22 cellular contexts compared by ENCODE assay signal in genomic region chr1:224517171-224517570, GRCh38.
"Had no signal": no experiment of that assay in that cellular context is flagged by ENCODE, and none has a peak within 500 bp of the region (broad histone marks: within the 10 kb centered on the region; RNA-seq: fewer than 3 reads in every experiment).

No MANE protein-coding gene starts in this region.

- DNase-seq: effector memory CD8-positive, alpha-beta T cell; gastrocnemius medialis; heart right ventricle; immature natural killer cell; kidney; left cardiac atrium; left ventricle myocardium inferior; lower lobe of right lung; midbrain; nucleus accumbens; ovary; sigmoid colon; small intestine; stimulated activated CD4-positive, alpha-beta T cell treated with anti-CD3 and anti-CD28 coated beads, Interleukin-12 subunit alpha, Interleukin-12 subunit beta, amount 100 ng/mL, for 4 hours; stimulated activated naive CD4-positive, alpha-beta T cell; stomach; substantia nigra; transverse colon had no signal

- H3K27ac Mint-ChIP-seq: dendritic cell treated with granulocyte-macrophage colony-stimulating factor and Interleukin-4, amounts not matched to agents 40 ng/mL and 50 ng/mL, for 4 days; effector memory CD8-positive, alpha-beta T cell; immature natural killer cell; memory B cell; natural killer cell treated with Interleukin-12 subunit alpha and Interleukin-12 subunit beta and Interleukin-15 and Interleukin-18, amount 100 ng/mL, for 72 hours; neural progenitor cell had no signal

- H3K27me3 Mint-ChIP-seq: dendritic cell treated with granulocyte-macrophage colony-stimulating factor and Interleukin-4, amounts not matched to agents 40 ng/mL and 50 ng/mL, for 4 days; natural killer cell treated with Interleukin-12 subunit alpha and Interleukin-12 subunit beta and Interleukin-15 and Interleukin-18, amount 100 ng/mL, for 72 hours had no signal

- H3K36me3 Mint-ChIP-seq: immature natural killer cell; natural killer cell treated with Interleukin-12 subunit alpha and Interleukin-12 subunit beta and Interleukin-15 and Interleukin-18, amount 100 ng/mL, for 72 hours; neural progenitor cell had no signal

- H3K9me3 Mint-ChIP-seq: dendritic cell treated with granulocyte-macrophage colony-stimulating factor and Interleukin-4, amounts not matched to agents 40 ng/mL and 50 ng/mL, for 4 days; effector memory CD8-positive, alpha-beta T cell; immature natural killer cell; memory B cell; natural killer cell treated with Interleukin-12 subunit alpha and Interleukin-12 subunit beta and Interleukin-15 and Interleukin-18, amount 100 ng/mL, for 72 hours; neural progenitor cell had no signal

- H3K4me3 Mint-ChIP-seq: dendritic cell treated with granulocyte-macrophage colony-stimulating factor and Interleukin-4, amounts not matched to agents 40 ng/mL and 50 ng/mL, for 4 days; effector memory CD8-positive, alpha-beta T cell; immature natural killer cell; memory B cell; natural killer cell treated with Interleukin-12 subunit alpha and Interleukin-12 subunit beta and Interleukin-15 and Interleukin-18, amount 100 ng/mL, for 72 hours; neural progenitor cell had no signal
